ENCODE assay signal across 30 cellular contexts in genomic region chr15:61319892-61320291, GRCh38.
"Had no signal": no experiment of that assay in that cellular context is flagged by ENCODE, and none has a peak within 500 bp of the region (broad histone marks: within the 10 kb centered on the region; RNA-seq: fewer than 3 reads in every experiment).

No MANE protein-coding gene starts in this region.

- H3K27ac ChIP-seq: ascending aorta, brain microvascular endothelial cell, coronary artery, dorsolateral prefrontal cortex, epithelial cell of prostate, heart left ventricle, VCaP had no signal

- DNase-seq: activated CD4-positive, alpha-beta memory T cell treated with anti-CD3 and anti-CD28 coated beads, Interleukin-2, amount 10 ng/mL, durations not matched to agents 7 days and 5 days; activated CD4-positive, alpha-beta T cell treated with anti-CD3 and anti-CD28 coated beads for 1 hour; activated CD4-positive, alpha-beta T cell treated with anti-CD3 and anti-CD28 coated beads for 4 hours; activated CD4-positive, alpha-beta T cell treated with anti-CD3 and anti-CD28 coated beads, Interleukin-2, amount 10 ng/mL, durations not matched to agents 7 days and 5 days; activated CD4-positive, alpha-beta T cell treated with anti-CD3 and anti-CD28 coated beads, Interleukin-2, amount 50 U/mL, for 4 hours; activated CD8-positive, alpha-beta memory T cell treated with anti-CD3 and anti-CD28 coated beads, Interleukin-2, amount 50 U/mL, for 48 hours; activated gamma-delta T cell; activated naive CD4-positive, alpha-beta T cell; activated naive CD4-positive, alpha-beta T cell treated with anti-CD3 and anti-CD28 coated beads, Interleukin-2, amount 10 ng/mL, durations not matched to agents 7 days and 5 days; activated naive CD8-positive, alpha-beta T cell treated with anti-CD3 and anti-CD28 coated beads, Interleukin-2, amount 10 ng/mL, durations not matched to agents 7 days and 5 days; activated T-cell treated with anti-CD3 and anti-CD28 coated beads for 4 hours; activated T-cell treated with anti-CD3 and anti-CD28 coated beads, Interleukin-2, amount 50 U/mL, for 24 hours; activated T-cell treated with anti-CD3 and anti-CD28 coated beads, Interleukin-2, amount 50 U/mL, for 72 hours; brain microvascular endothelial cell; dorsolateral prefrontal cortex; effector memory CD8-positive, alpha-beta T cell; foreskin fibroblast; heart left ventricle; T-helper 2 cell had no signal

- H3K4me1 ChIP-seq: ascending aorta, heart left ventricle had no signal

- H3K27me3 Mint-ChIP-seq: activated naive CD4-positive, alpha-beta T cell treated with anti-CD3 and anti-CD28 coated beads, Interleukin-2, amount 10 ng/mL, durations not matched to agents 7 days and 5 days; dendritic cell treated with granulocyte-macrophage colony-stimulating factor and Interleukin-4, amounts not matched to agents 40 ng/mL and 50 ng/mL, for 4 days had no signal

- H3K4me3 Mint-ChIP-seq: activated CD4-positive, alpha-beta memory T cell treated with anti-CD3 and anti-CD28 coated beads, Interleukin-2, amount 10 ng/mL, durations not matched to agents 7 days and 5 days; activated CD4-positive, alpha-beta T cell treated with anti-CD3 and anti-CD28 coated beads, Interleukin-2, amount 10 ng/mL, durations not matched to agents 7 days and 5 days; activated naive CD4-positive, alpha-beta T cell treated with anti-CD3 and anti-CD28 coated beads, Interleukin-2, amount 10 ng/mL, durations not matched to agents 7 days and 5 days; activated naive CD8-positive, alpha-beta T cell treated with anti-CD3 and anti-CD28 coated beads, Interleukin-2, amount 10 ng/mL, durations not matched to agents 7 days and 5 days; activated T-cell treated with anti-CD3 and anti-CD28 coated beads, Interleukin-2, amount 50 U/mL, for 24 hours; activated T-cell treated with anti-CD3 and anti-CD28 coated beads, Interleukin-2, amount 50 U/mL, for 72 hours; central memory CD8-positive, alpha-beta T cell; dendritic cell treated with granulocyte-macrophage colony-stimulating factor and Interleukin-4, amounts not matched to agents 40 ng/mL and 50 ng/mL, for 4 days; effector memory CD8-positive, alpha-beta T cell; WTC11 had no signal

- H3K9me3 Mint-ChIP-seq: activated CD4-positive, alpha-beta memory T cell treated with anti-CD3 and anti-CD28 coated beads, Interleukin-2, amount 10 ng/mL, durations not matched to agents 7 days and 5 days; activated CD4-positive, alpha-beta T cell treated with anti-CD3 and anti-CD28 coated beads, Interleukin-2, amount 10 ng/mL, durations not matched to agents 7 days and 5 days; activated naive CD4-positive, alpha-beta T cell treated with anti-CD3 and anti-CD28 coated beads, Interleukin-2, amount 10 ng/mL, durations not matched to agents 7 days and 5 days; activated naive CD8-positive, alpha-beta T cell treated with anti-CD3 and anti-CD28 coated beads, Interleukin-2, amount 10 ng/mL, durations not matched to agents 7 days and 5 days; activated T-cell treated with anti-CD3 and anti-CD28 coated beads, Interleukin-2, amount 50 U/mL, for 24 hours; central memory CD8-positive, alpha-beta T cell; effector memory CD8-positive, alpha-beta T cell had no signal

- FAIRE-seq: bronchial epithelial cell, endothelial cell of umbilical vein, frontal cortex had no signal

- H3K4me3 ChIP-seq: ascending aorta, coronary artery, dorsolateral prefrontal cortex, heart left ventricle had no signal

- H3K36me3 ChIP-seq: ascending aorta, brain microvascular endothelial cell, heart left ventricle had no signal

- H3K27me3 ChIP-seq: ascending aorta, brain microvascular endothelial cell had no signal

- H3K9me3 ChIP-seq: ascending aorta, heart left ventricle had no signal

- H3K36me3 Mint-ChIP-seq: activated naive CD4-positive, alpha-beta T cell treated with anti-CD3 and anti-CD28 coated beads, Interleukin-2, amount 10 ng/mL, durations not matched to agents 7 days and 5 days; activated naive CD4-positive, alpha-beta T cell treated with anti-CD3 and anti-CD28 coated beads, Interleukin-2, amount 50 U/mL, for 72 hours; activated naive CD8-positive, alpha-beta T cell treated with anti-CD3 and anti-CD28 coated beads, Interleukin-2, amount 10 ng/mL, durations not matched to agents 7 days and 5 days had no signal

- H3K27ac Mint-ChIP-seq: activated CD4-positive, alpha-beta memory T cell treated with anti-CD3 and anti-CD28 coated beads, Interleukin-2, amount 10 ng/mL, durations not matched to agents 7 days and 5 days; activated CD4-positive, alpha-beta T cell treated with anti-CD3 and anti-CD28 coated beads, Interleukin-2, amount 10 ng/mL, durations not matched to agents 7 days and 5 days; activated naive CD4-positive, alpha-beta T cell treated with anti-CD3 and anti-CD28 coated beads, Interleukin-2, amount 10 ng/mL, durations not matched to agents 7 days and 5 days; activated naive CD4-positive, alpha-beta T cell treated with anti-CD3 and anti-CD28 coated beads, Interleukin-2, amount 50 U/mL, for 72 hours; activated naive CD8-positive, alpha-beta T cell treated with anti-CD3 and anti-CD28 coated beads, Interleukin-2, amount 10 ng/mL, durations not matched to agents 7 days and 5 days; activated T-cell treated with anti-CD3 and anti-CD28 coated beads, Interleukin-2, amount 50 U/mL, for 24 hours; activated T-cell treated with anti-CD3 and anti-CD28 coated beads, Interleukin-2, amount 50 U/mL, for 72 hours; dendritic cell treated with granulocyte-macrophage colony-stimulating factor and Interleukin-4, amounts not matched to agents 40 ng/mL and 50 ng/mL, for 4 days; effector memory CD8-positive, alpha-beta T cell; WTC11 had no signal

- ATAC-seq: activated naive CD4-positive, alpha-beta T cell treated with anti-CD3 and anti-CD28 coated beads, Interleukin-2, amount 50 U/mL, for 72 hours; activated T-cell treated with anti-CD3 and anti-CD28 coated beads, Interleukin-2, amount 50 U/mL, for 72 hours; effector memory CD8-positive, alpha-beta T cell; heart left ventricle; WTC11 had no signal

- H3K4me1 Mint-ChIP-seq: activated CD4-positive, alpha-beta memory T cell treated with anti-CD3 and anti-CD28 coated beads, Interleukin-2, amount 10 ng/mL, durations not matched to agents 7 days and 5 days; activated CD4-positive, alpha-beta T cell treated with anti-CD3 and anti-CD28 coated beads, Interleukin-2, amount 10 ng/mL, durations not matched to agents 7 days and 5 days; activated naive CD4-positive, alpha-beta T cell treated with anti-CD3 and anti-CD28 coated beads, Interleukin-2, amount 10 ng/mL, durations not matched to agents 7 days and 5 days; activated naive CD8-positive, alpha-beta T cell treated with anti-CD3 and anti-CD28 coated beads, Interleukin-2, amount 10 ng/mL, durations not matched to agents 7 days and 5 days; central memory CD8-positive, alpha-beta T cell had no signal
